Comparison of ENCODE assay signal across 20 cellular contexts in the genomic region with DNA sequence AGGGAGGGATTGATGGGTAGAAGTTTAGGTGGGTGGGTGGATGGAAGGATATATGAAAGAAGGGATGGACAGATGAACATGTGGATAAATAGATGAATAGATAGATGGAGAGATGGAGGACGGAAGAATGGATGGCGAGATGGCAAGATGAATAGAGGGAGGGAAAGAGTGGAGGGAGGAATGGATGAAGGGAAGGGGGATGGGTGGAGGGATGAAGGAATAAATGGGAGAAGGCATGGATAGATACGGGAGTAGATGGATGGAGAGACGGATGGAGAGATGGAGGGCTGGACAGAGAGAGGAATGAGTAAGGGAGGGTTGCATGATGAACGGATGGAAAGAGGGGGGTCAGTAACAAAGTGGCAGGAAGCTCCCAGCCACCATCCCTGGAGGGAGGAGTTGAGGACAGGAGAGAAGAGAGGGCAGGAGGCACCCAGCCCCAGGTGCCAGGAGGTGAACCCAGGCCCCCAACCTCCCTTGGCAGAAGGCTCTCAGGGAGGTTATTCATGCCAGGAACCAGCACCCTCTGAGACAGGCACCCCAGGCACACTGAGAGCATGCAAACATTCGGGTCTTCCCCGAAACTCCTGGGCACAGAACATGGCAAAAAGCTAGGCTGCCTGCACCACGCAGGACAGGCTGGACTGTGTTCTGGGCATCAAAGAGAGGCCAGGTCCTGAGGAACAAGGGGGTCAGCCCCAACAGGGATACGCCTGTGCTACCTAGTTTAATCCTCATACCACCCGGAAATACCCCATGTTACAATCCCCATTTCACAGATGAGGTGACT. TPM values are rescaled to one million over a fixed set of nuclear protein-coding genes. Genes with fewer than 3 reads are reported as not detected.
DNase-seq lines count a peak whose midpoint lies in the region; ATAC-seq and TF ChIP-seq lines count a peak whose summit lies in the region.
"Had no signal": no experiment of that assay in that cellular context is flagged by ENCODE, and none has a peak within 500 bp of the region (broad histone marks: within the 10 kb centered on the region; RNA-seq: fewer than 3 reads in every experiment).

No MANE protein-coding gene starts in this region.

- no peaks in the 10 kb centered on the region for H4K20me1 ChIP-seq in osteoblast (ENCODE audit: insufficient read depth, low read length)

- H3K4me2 ChIP-seq in osteoblast (ENCODE audit: insufficient read depth, low read length): no peak overlapping the region

- TF ChIP-seq CTCF in osteoblast (IDR thresholded peaks at IDR 0.05; ENCODE audit: extremely low read depth, low read depth, low read length): no peak

- DNase-seq in activated effector memory CD4-positive, alpha-beta T cell treated with anti-CD3 and anti-CD28 coated beads, Interleukin-2, amount 50 U/mL, for 16 hours: peak; percentile 56
- no peak for DNase-seq in activated effector memory CD4-positive, alpha-beta T cell treated with Interleukin-2 at 50 U/mL for 16 hours
- peak; percentile 2 for DNase-seq in iPS-NIHi11 (ENCODE audit: low spot score)
- peak; percentile 41 for DNase-seq in osteoblast (ENCODE audit: insufficient read length, low spot score, missing footprints)
- DNase-seq in ureter (ENCODE audit: low spot score): peak; percentile 30
- no peak for DNase-seq in stimulated activated CD4-positive, alpha-beta T cell treated with anti-CD3 and anti-CD28 coated beads, Interleukin-4, amount 100 ng/mL, for 24 hours
- DNase-seq: DMS53, GDM1, GOT3, MG63, NCI-H1417, NCI-H1694 treated with DMSO at 0.1 percent for 48 hours, NCI-H510A treated with DMSO at 0.1 percent for 48 hours, NCI-H748 treated with DMSO at 0.1 percent for 48 hours had no signal

- H2AFZ ChIP-seq in osteoblast (ENCODE audit: low read length): no peak overlapping the region

- H3K27me3 ChIP-seq in osteoblast (ENCODE audit: insufficient read depth, low read length): peaks cover 5% of the 10 kb centered on the region
- H3K27me3 ChIP-seq: Peyer's patch had no signal

- no peak overlapping the region for H3K4me3 ChIP-seq in osteoblast (ENCODE audit: insufficient read depth, low read length)
- H3K4me3 ChIP-seq: MG63, Peyer's patch had no signal

- no peaks in the 10 kb centered on the region for H3K79me2 ChIP-seq in osteoblast (ENCODE audit: insufficient read depth, low read length)

- H3K36me3 ChIP-seq in osteoblast (ENCODE audit: insufficient read depth, low read length): no peaks in the 10 kb centered on the region
- H3K36me3 ChIP-seq: MG63, Peyer's patch had no signal

- ATAC-seq in GM19324 (IDR thresholded peaks at IDR 0.05; ENCODE audit: low FRiP score, unreplicated experiment) (no peak), HG03378 (IDR thresholded peaks at IDR 0.05; ENCODE audit: unreplicated experiment) (no peak)
- ATAC-seq: HCT116, SK-N-SH treated with all-trans-retinoic acid at 6 μM for 48 hours had no signal

- no peaks in the 10 kb centered on the region for H3K4me1 ChIP-seq in osteoblast (ENCODE audit: insufficient read depth, low read length)
- H3K4me1 ChIP-seq: Peyer's patch had no signal

- no peaks in the 10 kb centered on the region for H3K9me3 ChIP-seq in osteoblast (ENCODE audit: low read depth, low read length)
- H3K9me3 ChIP-seq: MG63, Peyer's patch had no signal

- H3K27ac ChIP-seq in osteoblast (ENCODE audit: low read depth, low read length): no peak overlapping the region
- H3K27ac ChIP-seq: C4-2B, Peyer's patch had no signal

RNA-seq across cellular contexts. Expression of a gene that starts 9.1 kb away (rescaled TPM):
- total RNA-seq in osteoblast (5.4 and 10.9 TPM in 2 replicates), ureter (4.1 TPM)

Comparison
In these comparisons a context has a peak if more than half of its experiments do, and no peak if none do; other contexts are left out.
1. DNase-seq: peak in activated effector memory CD4-positive, alpha-beta T cell treated with anti-CD3 and anti-CD28 coated beads, Interleukin-2, amount 50 U/mL, for 16 hours (single experiment), iPS-NIHi11 (single experiment), osteoblast (single experiment) and ureter (single experiment); none in activated effector memory CD4-positive, alpha-beta T cell treated with Interleukin-2 at 50 U/mL for 16 hours (single experiment) and stimulated activated CD4-positive, alpha-beta T cell treated with anti-CD3 and anti-CD28 coated beads, Interleukin-4, amount 100 ng/mL, for 24 hours (single experiment).